Comparison of ENCODE assay signal across 11 cellular contexts in the genomic region with DNA sequence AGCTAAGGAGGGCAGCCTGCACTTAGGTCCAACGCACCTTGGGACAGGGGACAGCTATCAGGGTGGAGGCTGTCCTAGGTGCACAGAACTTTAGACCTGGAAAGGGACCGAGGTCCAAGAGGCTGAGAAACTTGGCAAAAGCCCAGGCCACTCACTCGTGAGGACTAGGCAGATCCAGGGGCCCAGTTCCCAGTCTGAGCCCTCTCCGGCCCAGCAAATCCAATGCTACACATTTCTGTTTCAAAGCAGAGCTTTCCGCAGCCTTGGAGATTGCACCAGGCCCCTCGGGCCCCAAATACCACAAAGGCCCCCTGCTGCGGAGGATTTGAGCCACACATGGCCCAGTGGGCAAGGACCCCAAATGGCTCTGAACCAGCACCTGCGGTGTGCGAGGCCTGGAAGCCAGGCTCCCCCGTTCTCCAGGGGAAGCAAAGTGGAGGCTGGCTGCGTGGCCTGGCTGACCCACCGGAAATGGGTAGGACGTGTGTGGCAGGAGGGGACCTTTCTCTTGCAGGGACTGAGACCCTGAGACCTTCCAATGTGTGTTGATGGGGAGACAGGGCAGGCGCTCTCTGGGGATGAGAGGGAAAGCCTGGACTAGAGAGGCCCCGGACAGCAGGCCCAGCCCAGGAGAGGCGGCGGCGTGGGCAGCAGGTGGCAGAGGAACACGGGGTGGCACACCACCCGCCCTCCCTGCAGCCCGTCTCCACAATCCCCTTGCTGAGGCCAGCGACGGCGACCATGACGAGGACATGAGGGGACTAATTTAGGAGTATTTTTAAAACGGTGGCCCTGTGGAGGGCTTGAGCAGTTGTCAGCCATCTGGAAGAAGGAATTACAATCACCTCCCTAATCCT.
DNase-seq lines count a peak whose midpoint lies in the region; ATAC-seq, FAIRE-seq and TF ChIP-seq lines count a peak whose summit lies in the region.
"Had no signal": no experiment of that assay in that cellular context is flagged by ENCODE, and none has a peak within 500 bp of the region (broad histone marks: within the 10 kb centered on the region; RNA-seq: fewer than 3 reads in every experiment).

No MANE protein-coding gene starts in this region.

- H3K23me2 ChIP-seq in H1 (ENCODE audit: low read depth, low read length): no peaks in the 10 kb centered on the region

- intact Hi-C loops in posterior vena cava (cut with DNase I): no loop called here

- CTCF ChIA-PET in H1 (lab: Charles Lee; ENCODE audit: partially characterized antibody): interaction anchor here (0.7 to 3.3 kb wide), 14 partner anchors 11 to 467 kb away, joined by 3 to 10 read pairs (median 4); partner anchors contain the start of gene KIF1B

- no peak overlapping the region for H3K4me3 Mint-ChIP-seq in activated T-cell treated with anti-CD3 and anti-CD28 coated beads, Interleukin-2, amount 50 U/mL, for 4 hours
- H3K4me3 Mint-ChIP-seq: activated naive CD8-positive, alpha-beta T cell treated with anti-CD3 and anti-CD28 coated beads, Interleukin-2, amount 10 ng/mL, durations not matched to agents 7 days and 5 days had no signal

- no peaks in the 10 kb centered on the region for H3K9me3 ChIP-seq in H1 (ENCODE audit: insufficient read depth in 2 of 2, low read depth in 1 of 2, low read length in 1 of 2)
- H3K9me3 ChIP-seq in stomach smooth muscle (ENCODE audit: control insufficient read depth in 2 of 2, low read length in 2 of 2): no peaks in the 10 kb centered on the region
- H3K9me3 ChIP-seq: Caco-2 had no signal

- peak overlapping the region; percentile 24; the same call in 1 of the 2 replicates for H2BK15ac ChIP-seq in H1 (ENCODE audit: low read length)

- peak overlapping the region; percentile 63 for H4K91ac ChIP-seq in H1 (replicated peaks; ENCODE audit: insufficient read length, low read length)

- no peak for TF ChIP-seq EP300 in H1 (IDR thresholded peaks at IDR 0.05; ENCODE audit: borderline replicate concordance in 1 of 2, low read depth in 2 of 2, low read length in 2 of 2)

- no peak overlapping the region for H2BK120ac ChIP-seq in H1 (replicated peaks; ENCODE audit: low read depth, low read length)

- no peaks in the 10 kb centered on the region for H3K9me3 Mint-ChIP-seq in activated T-cell treated with anti-CD3 and anti-CD28 coated beads, Interleukin-2, amount 50 U/mL, for 4 hours
- H3K9me3 Mint-ChIP-seq: activated naive CD8-positive, alpha-beta T cell treated with anti-CD3 and anti-CD28 coated beads, Interleukin-2, amount 10 ng/mL, durations not matched to agents 7 days and 5 days had no signal

- WGBS in H1 (ENCODE audit: extremely low coverage in 1 of 2, insufficient coverage in 1 of 2, insufficient read length in 1 of 2, insufficient replicate concordance in 2 of 2, low coverage in 1 of 2, low lambda C conversion rate in 2 of 2, missing lambda C conversion rate in 1 of 2), 2 experiments: 81% methylated on average over 26 of the region's 26 CpGs; no CpG with 5 or more reads in 1 of the 2 experiments

- peak; percentile 92 for DNase-seq in NCI-H524 treated with DMSO at 0.1 percent for 48 hours (lab: John Stamatoyannopoulos, UW)
- no peak for DNase-seq in H1 (ENCODE audit: low read depth in 1 of 2, low spot score in 2 of 2)
- DNase-seq in medulla oblongata (ENCODE audit: extremely low spot score): peak; percentile 15
- DNase-seq in posterior vena cava (ENCODE audit: low spot score): no peak
- no peak for DNase-seq in activated T-cell treated with anti-CD3 and anti-CD28 coated beads, Interleukin-2, amount 50 U/mL, for 4 hours
- DNase-seq: activated naive CD8-positive, alpha-beta T cell treated with anti-CD3 and anti-CD28 coated beads, Interleukin-2, amount 10 ng/mL, durations not matched to agents 7 days and 5 days; Caco-2; NCI-H526 treated with DMSO at 0.1 percent for 48 hours had no signal

- H2AK5ac ChIP-seq in H1 (ENCODE audit: low read depth, low read length): peak overlapping the region; percentile 93

- H4K8ac ChIP-seq in H1 (ENCODE audit: extremely low read depth, insufficient read depth, low read length): no peak overlapping the region; the same call in 1 of the 2 replicates

- H2BK5ac ChIP-seq in H1 (ENCODE audit: low read depth, low read length): peak overlapping the region; percentile 86; the same call in 1 of the 2 replicates

- H3K23ac ChIP-seq in H1 (ENCODE audit: insufficient read length): no peak overlapping the region

- ATAC-seq in HG03571 (IDR thresholded peaks at IDR 0.05; ENCODE audit: unreplicated experiment): no peak
- no peak for ATAC-seq in activated T-cell treated with anti-CD3 and anti-CD28 coated beads, Interleukin-2, amount 50 U/mL, for 4 hours

- H3K4me3 ChIP-seq in H1 (ENCODE audit: extremely low read depth in 1 of 4, insufficient read depth in 2 of 4, low read depth in 3 of 4, low read length in 4 of 4) (no peak overlapping the region), stomach smooth muscle (ENCODE audit: low read length in 2 of 2) (peak overlapping the region; percentile 38 to 55)
- H3K4me3 ChIP-seq: lung had no signal

- H3K4me1 ChIP-seq in H1 (replicated peaks in 1 of 4; ENCODE audit: control insufficient read depth in 3 of 4, insufficient read depth in 4 of 4, low read length in 3 of 4) (peaks cover 3 to 43% (median 33%) of the 10 kb centered on the region in 4 experiments), stomach smooth muscle (ENCODE audit: control insufficient read depth, insufficient read depth, low read length) (peaks cover 98% of the 10 kb centered on the region)
- H3K4me1 ChIP-seq: Caco-2 had no signal

- peak overlapping the region; percentile 96 for H2BK12ac ChIP-seq in H1 (ENCODE audit: low read depth, low read length)

- H3K27me3 ChIP-seq in H1 (replicated peaks in 1 of 4; ENCODE audit: control insufficient read depth in 3 of 4, extremely low read depth in 1 of 4, insufficient read depth in 3 of 4, low read length in 3 of 4) (no peaks in the 10 kb centered on the region), stomach smooth muscle (ENCODE audit: control insufficient read depth in 1 of 2, insufficient read depth in 2 of 2, low read length in 2 of 2) (no peaks in the 10 kb centered on the region)

- no peak overlapping the region for H3K14ac ChIP-seq in H1 (ENCODE audit: insufficient read length)

- H3K27ac ChIP-seq in H1 (ENCODE audit: low read depth, low read length): no peak overlapping the region
- H3K27ac ChIP-seq in stomach smooth muscle (ENCODE audit: low read length): peak overlapping the region; percentile 97

- peaks cover 2% of the 10 kb centered on the region for H3K4me1 Mint-ChIP-seq in activated T-cell treated with anti-CD3 and anti-CD28 coated beads, Interleukin-2, amount 50 U/mL, for 4 hours (ENCODE audit: low read depth)

- TF ChIP-seq RAD21 in H1 (IDR thresholded peaks at IDR 0.05 in 1 of 2, conservative IDR thresholded peaks at IDR 0.05 in 1 of 2; ENCODE audit: low read depth in 2 of 2, low read length in 2 of 2): no peak

- no peak overlapping the region for H3K9ac ChIP-seq in H1 (replicated peaks in 1 of 4; ENCODE audit: extremely low read depth in 1 of 4, low read depth in 3 of 4, low read length in 3 of 4)
- H3K9ac ChIP-seq in stomach smooth muscle (ENCODE audit: low read length in 2 of 2): peak overlapping the region; percentile 35 to 47

- TF ChIP-seq CTCF in H1 (IDR thresholded peaks at IDR 0.05; ENCODE audit: control extremely low read depth in 1 of 3, insufficient read depth in 1 of 3, low read depth in 1 of 3, low read length in 3 of 3): no peak

- peak overlapping the region; percentile 93; the same call in 1 of the 2 replicates for H2BK20ac ChIP-seq in H1 (ENCODE audit: low read length)

- no peaks in the 10 kb centered on the region for H3K27me3 Mint-ChIP-seq in activated T-cell treated with anti-CD3 and anti-CD28 coated beads, Interleukin-2, amount 50 U/mL, for 4 hours (ENCODE audit: low read depth)
- H3K27me3 Mint-ChIP-seq: activated naive CD8-positive, alpha-beta T cell treated with anti-CD3 and anti-CD28 coated beads, Interleukin-2, amount 10 ng/mL, durations not matched to agents 7 days and 5 days had no signal

- H3K18ac ChIP-seq in H1 (ENCODE audit: extremely low read depth, low read length): peak overlapping the region; percentile 87

- no peaks in the 10 kb centered on the region for H3K79me1 ChIP-seq in H1 (ENCODE audit: low read depth, low read length)

- FAIRE-seq in H1 (lab: Jason Lieb, UNC): no peak

- H2AFZ ChIP-seq in H1 (ENCODE audit: low read length): no peak overlapping the region

- peaks cover 0 to 2% of the 10 kb centered on the region in 2 experiments for H4K20me1 ChIP-seq in H1 (replicated peaks in 1 of 2; ENCODE audit: control insufficient read depth in 1 of 2, insufficient read depth in 2 of 2, low read length in 2 of 2)

- H3K36me3 Mint-ChIP-seq in activated T-cell treated with anti-CD3 and anti-CD28 coated beads, Interleukin-2, amount 50 U/mL, for 4 hours (ENCODE audit: insufficient read depth): no peaks in the 10 kb centered on the region
- H3K36me3 Mint-ChIP-seq: activated naive CD8-positive, alpha-beta T cell treated with anti-CD3 and anti-CD28 coated beads, Interleukin-2, amount 10 ng/mL, durations not matched to agents 7 days and 5 days had no signal

- no peak overlapping the region for H3K56ac ChIP-seq in H1 (replicated peaks; ENCODE audit: insufficient read length, low read depth, low read length)

- TF ChIP-seq POLR2A in H1 (IDR thresholded peaks at IDR 0.05; ENCODE audit: control extremely low read depth in 1 of 2, low read depth in 2 of 2, low read length in 2 of 2): no peak

- no peak overlapping the region for H3K4ac ChIP-seq in H1 (replicated peaks; ENCODE audit: insufficient read length, low read depth, low read length)

- peak overlapping the region; percentile 2 to 34; a peak in 3 of 4 replicates for H3K4me2 ChIP-seq in H1 (ENCODE audit: insufficient read depth in 1 of 2, low read depth in 2 of 2, low read length in 2 of 2)

- POLR2A ChIA-PET in H1 (lab: Charles Lee; ENCODE audit: partially characterized antibody): interaction anchor here (0.7 to 1.5 kb wide), 5 partner anchors 9 to 188 kb away, joined by 3 to 6 read pairs (median 3); no protein-coding TSS in a partner anchor

- no peaks in the 10 kb centered on the region for H3K79me2 ChIP-seq in H1 (ENCODE audit: control insufficient read depth in 1 of 2, insufficient read depth in 2 of 2, low read length in 2 of 2)

- H4K5ac ChIP-seq in H1 (ENCODE audit: insufficient read length, low read depth, low read length): peak overlapping the region; percentile 8

- 0 out of 8 replicates have a peak, but pooled peaks cover 0 to 2% (median 0%) of the 10 kb centered on the region in 4 experiments for H3K36me3 ChIP-seq in H1 (ENCODE audit: control insufficient read depth in 2 of 4, insufficient read depth in 4 of 4, low read length in 3 of 4)
- H3K36me3 ChIP-seq in stomach smooth muscle (ENCODE audit: control insufficient read depth in 2 of 2, insufficient read depth in 2 of 2, low read length in 2 of 2): no peaks in the 10 kb centered on the region

TF ChIP-seq in H1, 55 proteins besides CTCF, POLR2A, EP300 and RAD21:
- no peak for TF ChIP-seq RFX5 (IDR thresholded peaks at IDR 0.05; ENCODE audit: borderline replicate concordance, low read depth, low read length)
- peak; percentile 8 for TF ChIP-seq NANOG (IDR thresholded peaks at IDR 0.05; ENCODE audit: insufficient read depth, low read depth, low read length, poor library complexity, severe bottlenecking)

Comparison
In these comparisons a context has a peak if more than half of its experiments do, and no peak if none do; other contexts are left out.
1. DNase-seq: peak in NCI-H524 treated with DMSO at 0.1 percent for 48 hours (single experiment) and medulla oblongata (single experiment); none in H1 (0 of 2), posterior vena cava (single experiment) and activated T-cell treated with anti-CD3 and anti-CD28 coated beads, Interleukin-2, amount 50 U/mL, for 4 hours (single experiment).
2. H3K4me3 ChIP-seq: peak in stomach smooth muscle (2 of 2); none in H1 (0 of 4).
3. H3K9ac ChIP-seq: peak in stomach smooth muscle (2 of 2); none in H1 (0 of 4).